In genomic region chr7:7318610-7319009, GRCh38 we compare ENCODE assay signal across 37 cellular contexts.
"Had no signal": no experiment of that assay in that cellular context is flagged by ENCODE, and none has a peak within 500 bp of the region (broad histone marks: within the 10 kb centered on the region; RNA-seq: fewer than 3 reads in every experiment).

No MANE protein-coding gene starts in this region.

- DNase-seq: activated B cell treated with CpG ODN at 0.5 μM for 24 hours; activated CD4-positive, alpha-beta memory T cell treated with anti-CD3 and anti-CD28 coated beads, Interleukin-2, amount 10 ng/mL, durations not matched to agents 7 days and 5 days; activated CD4-positive, alpha-beta T cell treated with anti-CD3 and anti-CD28 coated beads for 1 hour; activated CD4-positive, alpha-beta T cell treated with anti-CD3 and anti-CD28 coated beads for 36 hours; activated CD4-positive, alpha-beta T cell treated with anti-CD3 and anti-CD28 coated beads for 48 hours; activated CD4-positive, alpha-beta T cell treated with anti-CD3 and anti-CD28 coated beads, Interleukin-2, amount 10 ng/mL, durations not matched to agents 7 days and 5 days; activated CD4-positive, alpha-beta T cell treated with anti-CD3 and anti-CD28 coated beads, Interleukin-2, amount 50 U/mL, for 48 hours; activated CD8-positive, alpha-beta memory T cell treated with anti-CD3 and anti-CD28 coated beads for 24 hours; activated CD8-positive, alpha-beta memory T cell treated with anti-CD3 and anti-CD28 coated beads, Interleukin-2, amount 10 ng/mL, durations not matched to agents 7 days and 5 days; activated CD8-positive, alpha-beta memory T cell treated with anti-CD3 and anti-CD28 coated beads, Interleukin-2, amount 50 U/mL, for 48 hours; activated CD8-positive, alpha-beta T cell treated with anti-CD3 and anti-CD28 coated beads, Interleukin-2, amount 10 ng/mL, durations not matched to agents 7 days and 5 days; activated effector memory CD4-positive, alpha-beta T cell treated with Interleukin-2 at 50 U/mL for 16 hours; activated gamma-delta T cell; activated naive CD4-positive, alpha-beta T cell treated with anti-CD3 and anti-CD28 coated beads, Interleukin-2, amount 10 ng/mL, durations not matched to agents 7 days and 5 days; activated naive CD4-positive, alpha-beta T cell treated with Interleukin-2 at 50 U/mL for 16 hours; activated naive CD8-positive, alpha-beta T cell treated with anti-CD3 and anti-CD28 coated beads, Interleukin-2, amount 10 ng/mL, durations not matched to agents 7 days and 5 days; activated naive CD8-positive, alpha-beta T cell treated with anti-CD3 and anti-CD28 coated beads, Interleukin-2, amount 50 U/mL, for 24 hours; activated T-cell treated with anti-CD3 and anti-CD28 coated beads, Interleukin-2, amount 50 U/mL, for 24 hours; activated T-cell treated with anti-CD3 and anti-CD28 coated beads, Interleukin-2, amount 50 U/mL, for 48 hours; amygdala; anterior cingulate cortex; caudate nucleus; cerebellar nuclear complex; T-helper 1 cell; T-helper 2 cell; T-helper 9 cell had no signal

- H3K4me1 ChIP-seq: ascending aorta had no signal

- H3K4me3 ChIP-seq: ascending aorta, cardiac muscle cell had no signal

- H3K36me3 Mint-ChIP-seq: activated CD8-positive, alpha-beta memory T cell treated with anti-CD3 and anti-CD28 coated beads, Interleukin-2, amount 10 ng/mL, durations not matched to agents 7 days and 5 days; activated naive CD4-positive, alpha-beta T cell treated with anti-CD3 and anti-CD28 coated beads, Interleukin-2, amount 10 ng/mL, durations not matched to agents 7 days and 5 days; activated naive CD4-positive, alpha-beta T cell treated with anti-CD3 and anti-CD28 coated beads, Interleukin-2, amount 50 U/mL, for 24 hours; activated naive CD8-positive, alpha-beta T cell; brain had no signal

- H3K4me3 Mint-ChIP-seq: activated B cell treated with CpG ODN at 0.5 μM for 24 hours; activated CD4-positive, alpha-beta memory T cell treated with anti-CD3 and anti-CD28 coated beads, Interleukin-2, amount 10 ng/mL, durations not matched to agents 7 days and 5 days; activated CD4-positive, alpha-beta T cell treated with anti-CD3 and anti-CD28 coated beads for 36 hours; activated CD4-positive, alpha-beta T cell treated with anti-CD3 and anti-CD28 coated beads, Interleukin-2, amount 10 ng/mL, durations not matched to agents 7 days and 5 days; activated CD8-positive, alpha-beta memory T cell treated with anti-CD3 and anti-CD28 coated beads, Interleukin-2, amount 10 ng/mL, durations not matched to agents 7 days and 5 days; activated CD8-positive, alpha-beta T cell treated with anti-CD3 and anti-CD28 coated beads, Interleukin-2, amount 10 ng/mL, durations not matched to agents 7 days and 5 days; activated naive CD4-positive, alpha-beta T cell treated with anti-CD3 and anti-CD28 coated beads, Interleukin-2, amount 10 ng/mL, durations not matched to agents 7 days and 5 days; activated naive CD4-positive, alpha-beta T cell treated with anti-CD3 and anti-CD28 coated beads, Interleukin-2, amount 50 U/mL, for 24 hours; activated naive CD8-positive, alpha-beta T cell; activated naive CD8-positive, alpha-beta T cell treated with anti-CD3 and anti-CD28 coated beads, Interleukin-2, amount 10 ng/mL, durations not matched to agents 7 days and 5 days; activated naive CD8-positive, alpha-beta T cell treated with anti-CD3 and anti-CD28 coated beads, Interleukin-2, amount 50 U/mL, for 24 hours; activated T-cell treated with anti-CD3 and anti-CD28 coated beads, Interleukin-2, amount 50 U/mL, for 24 hours; brain; central memory CD8-positive, alpha-beta T cell; T-helper 1 cell treated with Interleukin-12 subunit alpha and Interleukin-12 subunit beta and Interleukin-4 antibody, amounts not matched to agents 30 μg/mL and 1 μg/mL, for 36 hours; T-helper 2 cell treated with Interferon-gamma antibody and Interleukin-4, amounts not matched to agents 5 μg/mL and 100 μg/mL, for 36 hours had no signal

- H3K27me3 ChIP-seq: ascending aorta, cardiac muscle cell had no signal

- H3K9me3 Mint-ChIP-seq: activated B cell treated with CpG ODN at 0.5 μM for 24 hours; activated CD4-positive, alpha-beta memory T cell treated with anti-CD3 and anti-CD28 coated beads, Interleukin-2, amount 10 ng/mL, durations not matched to agents 7 days and 5 days; activated CD4-positive, alpha-beta T cell treated with anti-CD3 and anti-CD28 coated beads, Interleukin-2, amount 10 ng/mL, durations not matched to agents 7 days and 5 days; activated naive CD4-positive, alpha-beta T cell treated with anti-CD3 and anti-CD28 coated beads, Interleukin-2, amount 50 U/mL, for 24 hours; activated naive CD8-positive, alpha-beta T cell treated with anti-CD3 and anti-CD28 coated beads, Interleukin-2, amount 50 U/mL, for 24 hours; activated T-cell treated with anti-CD3 and anti-CD28 coated beads, Interleukin-2, amount 50 U/mL, for 24 hours; activated T-helper 2 cell treated with anti-CD3 and anti-CD28 coated beads, Interferon-gamma antibody, Interleukin-2, Interleukin-4, amounts not matched to agents 10 μg/mL and 5 μg/mL and 100 μg/mL, durations not matched to agents 14 hours and 24 hours and 36 hours; central memory CD8-positive, alpha-beta T cell; T-helper 1 cell treated with Interleukin-12 subunit alpha and Interleukin-12 subunit beta and Interleukin-4 antibody, amounts not matched to agents 30 μg/mL and 1 μg/mL, for 36 hours; T-helper 2 cell treated with Interferon-gamma antibody and Interleukin-4, amounts not matched to agents 5 μg/mL and 100 μg/mL, for 36 hours had no signal

- H3K4me1 Mint-ChIP-seq: activated CD4-positive, alpha-beta memory T cell treated with anti-CD3 and anti-CD28 coated beads, Interleukin-2, amount 10 ng/mL, durations not matched to agents 7 days and 5 days; activated CD4-positive, alpha-beta T cell treated with anti-CD3 and anti-CD28 coated beads for 36 hours; activated CD4-positive, alpha-beta T cell treated with anti-CD3 and anti-CD28 coated beads, Interleukin-2, amount 10 ng/mL, durations not matched to agents 7 days and 5 days; activated CD8-positive, alpha-beta memory T cell treated with anti-CD3 and anti-CD28 coated beads, Interleukin-2, amount 10 ng/mL, durations not matched to agents 7 days and 5 days; activated naive CD4-positive, alpha-beta T cell treated with anti-CD3 and anti-CD28 coated beads, Interleukin-2, amount 10 ng/mL, durations not matched to agents 7 days and 5 days; activated naive CD4-positive, alpha-beta T cell treated with anti-CD3 and anti-CD28 coated beads, Interleukin-2, amount 50 U/mL, for 24 hours; activated naive CD8-positive, alpha-beta T cell treated with anti-CD3 and anti-CD28 coated beads, Interleukin-2, amount 10 ng/mL, durations not matched to agents 7 days and 5 days; activated naive CD8-positive, alpha-beta T cell treated with anti-CD3 and anti-CD28 coated beads, Interleukin-2, amount 50 U/mL, for 24 hours; central memory CD8-positive, alpha-beta T cell had no signal

- FAIRE-seq: TTC549 had no signal

- H3K27ac Mint-ChIP-seq: activated B cell treated with CpG ODN at 0.5 μM for 24 hours; activated CD4-positive, alpha-beta memory T cell treated with anti-CD3 and anti-CD28 coated beads, Interleukin-2, amount 10 ng/mL, durations not matched to agents 7 days and 5 days; activated CD4-positive, alpha-beta T cell treated with anti-CD3 and anti-CD28 coated beads for 36 hours; activated CD4-positive, alpha-beta T cell treated with anti-CD3 and anti-CD28 coated beads, Interleukin-2, amount 10 ng/mL, durations not matched to agents 7 days and 5 days; activated CD8-positive, alpha-beta memory T cell treated with anti-CD3 and anti-CD28 coated beads, Interleukin-2, amount 10 ng/mL, durations not matched to agents 7 days and 5 days; activated CD8-positive, alpha-beta T cell treated with anti-CD3 and anti-CD28 coated beads, Interleukin-2, amount 10 ng/mL, durations not matched to agents 7 days and 5 days; activated naive CD4-positive, alpha-beta T cell treated with anti-CD3 and anti-CD28 coated beads, Interleukin-2, amount 10 ng/mL, durations not matched to agents 7 days and 5 days; activated naive CD4-positive, alpha-beta T cell treated with anti-CD3 and anti-CD28 coated beads, Interleukin-2, amount 50 U/mL, for 24 hours; activated naive CD8-positive, alpha-beta T cell; activated naive CD8-positive, alpha-beta T cell treated with anti-CD3 and anti-CD28 coated beads, Interleukin-2, amount 10 ng/mL, durations not matched to agents 7 days and 5 days; activated naive CD8-positive, alpha-beta T cell treated with anti-CD3 and anti-CD28 coated beads, Interleukin-2, amount 50 U/mL, for 24 hours; activated T-cell treated with anti-CD3 and anti-CD28 coated beads, Interleukin-2, amount 50 U/mL, for 24 hours; activated T-helper 2 cell treated with anti-CD3 and anti-CD28 coated beads, Interferon-gamma antibody, Interleukin-2, Interleukin-4, amounts not matched to agents 10 μg/mL and 5 μg/mL and 100 μg/mL, durations not matched to agents 14 hours and 24 hours and 36 hours; brain; T-helper 1 cell treated with Interleukin-12 subunit alpha and Interleukin-12 subunit beta and Interleukin-4 antibody, amounts not matched to agents 30 μg/mL and 1 μg/mL, for 36 hours; T-helper 2 cell treated with Interferon-gamma antibody and Interleukin-4, amounts not matched to agents 5 μg/mL and 100 μg/mL, for 36 hours had no signal

- H3K9me3 ChIP-seq: ascending aorta had no signal

- H3K27me3 Mint-ChIP-seq: activated CD8-positive, alpha-beta memory T cell treated with anti-CD3 and anti-CD28 coated beads, Interleukin-2, amount 10 ng/mL, durations not matched to agents 7 days and 5 days; activated naive CD4-positive, alpha-beta T cell treated with anti-CD3 and anti-CD28 coated beads, Interleukin-2, amount 10 ng/mL, durations not matched to agents 7 days and 5 days; activated naive CD4-positive, alpha-beta T cell treated with anti-CD3 and anti-CD28 coated beads, Interleukin-2, amount 50 U/mL, for 24 hours; activated naive CD8-positive, alpha-beta T cell treated with anti-CD3 and anti-CD28 coated beads, Interleukin-2, amount 10 ng/mL, durations not matched to agents 7 days and 5 days; activated naive CD8-positive, alpha-beta T cell treated with anti-CD3 and anti-CD28 coated beads, Interleukin-2, amount 50 U/mL, for 24 hours; activated T-cell treated with anti-CD3 and anti-CD28 coated beads, Interleukin-2, amount 50 U/mL, for 24 hours had no signal

- H3K36me3 ChIP-seq: ascending aorta, cardiac muscle cell had no signal

- H3K27ac ChIP-seq: ascending aorta, cardiac muscle cell, VCaP had no signal
